30 cellular contexts compared by ENCODE assay signal in the genomic region with DNA sequence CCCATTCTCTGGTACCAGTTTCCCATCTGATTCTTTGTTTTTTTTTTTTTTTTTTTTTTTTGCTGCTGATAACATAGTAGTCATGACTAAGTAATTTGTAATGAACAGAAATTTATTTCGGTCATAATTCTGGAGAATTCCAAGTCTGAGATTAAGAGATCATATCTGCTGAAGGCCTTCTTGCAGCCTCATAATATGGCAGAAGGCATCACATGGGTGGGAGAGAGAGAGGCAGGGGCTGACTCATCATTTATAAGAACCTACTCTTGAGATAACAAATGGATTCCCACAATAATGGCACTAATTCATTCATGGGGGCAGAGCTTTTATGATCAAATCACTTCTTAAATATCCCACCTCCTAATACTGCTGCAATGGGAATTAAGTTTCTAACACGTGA.
"Had no signal": no experiment of that assay in that cellular context is flagged by ENCODE, and none has a peak within 500 bp of the region (broad histone marks: within the 10 kb centered on the region; RNA-seq: fewer than 3 reads in every experiment).

No MANE protein-coding gene starts in this region.

- H3K36me3 ChIP-seq: Peyer's patch, SJSA1 had no signal

- H3K4me3 ChIP-seq: body of pancreas, Peyer's patch, SJSA1 had no signal

- H3K4me3 Mint-ChIP-seq: activated CD4-positive, alpha-beta T cell treated with anti-CD3 and anti-CD28 coated beads, Interleukin-2, amount 10 ng/mL, durations not matched to agents 24 days and 14 days; activated CD8-positive, alpha-beta T cell treated with anti-CD3 and anti-CD28 coated beads for 36 hours; activated naive CD4-positive, alpha-beta T cell treated with anti-CD3 and anti-CD28 coated beads, Interleukin-2, amount 50 U/mL, for 24 hours; activated naive CD8-positive, alpha-beta T cell treated with anti-CD3 and anti-CD28 coated beads, Interleukin-2, amount 10 ng/mL, durations not matched to agents 7 days and 5 days; activated T-cell treated with anti-CD3 and anti-CD28 coated beads, Interleukin-2, amount 50 U/mL, for 24 hours; T-helper 1 cell treated with Interleukin-12 subunit alpha and Interleukin-12 subunit beta and Interleukin-4 antibody, amounts not matched to agents 30 μg/mL and 1 μg/mL, for 36 hours; T-helper 2 cell treated with Interferon-gamma antibody and Interleukin-4, amounts not matched to agents 5 μg/mL and 100 μg/mL, for 36 hours had no signal

- H3K27ac Mint-ChIP-seq: activated CD4-positive, alpha-beta T cell treated with anti-CD3 and anti-CD28 coated beads, Interleukin-2, amount 10 ng/mL, durations not matched to agents 24 days and 14 days; activated CD8-positive, alpha-beta T cell treated with anti-CD3 and anti-CD28 coated beads for 36 hours; activated naive CD4-positive, alpha-beta T cell treated with anti-CD3 and anti-CD28 coated beads, Interleukin-2, amount 50 U/mL, for 24 hours; activated naive CD8-positive, alpha-beta T cell treated with anti-CD3 and anti-CD28 coated beads, Interleukin-2, amount 10 ng/mL, durations not matched to agents 7 days and 5 days; activated T-cell treated with anti-CD3 and anti-CD28 coated beads, Interleukin-2, amount 50 U/mL, for 24 hours; activated T-helper 2 cell treated with anti-CD3 and anti-CD28 coated beads, Interferon-gamma antibody, Interleukin-2, Interleukin-4, amounts not matched to agents 10 μg/mL and 5 μg/mL and 100 μg/mL, durations not matched to agents 14 hours and 24 hours and 36 hours; T-helper 1 cell treated with Interleukin-12 subunit alpha and Interleukin-12 subunit beta and Interleukin-4 antibody, amounts not matched to agents 30 μg/mL and 1 μg/mL, for 36 hours; T-helper 2 cell treated with Interferon-gamma antibody and Interleukin-4, amounts not matched to agents 5 μg/mL and 100 μg/mL, for 36 hours had no signal

- DNase-seq: activated CD4-positive, alpha-beta T cell treated with anti-CD3 and anti-CD28 coated beads, Interleukin-2, amount 10 ng/mL, durations not matched to agents 24 days and 14 days; activated CD4-positive, alpha-beta T cell treated with anti-CD3 and anti-CD28 coated beads, Interleukin-2, amount 50 U/mL, for 4 hours; activated CD8-positive, alpha-beta T cell treated with anti-CD3 and anti-CD28 coated beads for 36 hours; activated gamma-delta T cell; activated naive CD4-positive, alpha-beta T cell treated with Interleukin-2 at 50 U/mL for 16 hours; activated naive CD8-positive, alpha-beta T cell treated with anti-CD3 and anti-CD28 coated beads, Interleukin-2, amount 10 ng/mL, durations not matched to agents 7 days and 5 days; activated T-cell treated with anti-CD3 and anti-CD28 coated beads, Interleukin-2, amount 50 U/mL, for 24 hours; body of pancreas; caudate nucleus; cerebellar nuclear complex; Karpas-422; NCI-H1048; NCI-H1105 treated with DMSO at 0.1 percent for 48 hours; NCI-H1436; NCI-H1694; NCI-H1930; NCI-H2081 treated with DMSO at 0.1 percent for 48 hours; NCI-H345; NCI-H524 treated with DMSO at 0.1 percent for 48 hours; NK-92 treated with Interleukin-12 subunit alpha and Interleukin-12 subunit beta, amount 100 ng/mL, for 24 hours; PC-3; Peyer's patch; RPMI8226; SHP77 treated with DMSO at 0.1 percent for 48 hours; SK-N-SH had no signal

- H3K27ac ChIP-seq: body of pancreas, Peyer's patch, SJSA1 had no signal

- H3K4me1 Mint-ChIP-seq: activated CD4-positive, alpha-beta T cell treated with anti-CD3 and anti-CD28 coated beads, Interleukin-2, amount 10 ng/mL, durations not matched to agents 24 days and 14 days; activated naive CD4-positive, alpha-beta T cell treated with anti-CD3 and anti-CD28 coated beads, Interleukin-2, amount 50 U/mL, for 24 hours; activated naive CD8-positive, alpha-beta T cell treated with anti-CD3 and anti-CD28 coated beads, Interleukin-2, amount 10 ng/mL, durations not matched to agents 7 days and 5 days had no signal

- H3K27me3 ChIP-seq: body of pancreas, Peyer's patch, SJSA1 had no signal

- H3K27me3 Mint-ChIP-seq: activated CD4-positive, alpha-beta T cell treated with anti-CD3 and anti-CD28 coated beads, Interleukin-2, amount 10 ng/mL, durations not matched to agents 24 days and 14 days; activated CD8-positive, alpha-beta T cell treated with anti-CD3 and anti-CD28 coated beads for 36 hours; activated naive CD4-positive, alpha-beta T cell treated with anti-CD3 and anti-CD28 coated beads, Interleukin-2, amount 50 U/mL, for 24 hours; activated naive CD8-positive, alpha-beta T cell treated with anti-CD3 and anti-CD28 coated beads, Interleukin-2, amount 10 ng/mL, durations not matched to agents 7 days and 5 days; activated T-cell treated with anti-CD3 and anti-CD28 coated beads, Interleukin-2, amount 50 U/mL, for 24 hours had no signal

- ATAC-seq: activated CD8-positive, alpha-beta T cell treated with anti-CD3 and anti-CD28 coated beads for 36 hours; body of pancreas; PC-3 had no signal

- H3K36me3 Mint-ChIP-seq: activated naive CD4-positive, alpha-beta T cell treated with anti-CD3 and anti-CD28 coated beads, Interleukin-2, amount 50 U/mL, for 24 hours; activated naive CD8-positive, alpha-beta T cell treated with anti-CD3 and anti-CD28 coated beads, Interleukin-2, amount 10 ng/mL, durations not matched to agents 7 days and 5 days had no signal
